In the genomic region with DNA sequence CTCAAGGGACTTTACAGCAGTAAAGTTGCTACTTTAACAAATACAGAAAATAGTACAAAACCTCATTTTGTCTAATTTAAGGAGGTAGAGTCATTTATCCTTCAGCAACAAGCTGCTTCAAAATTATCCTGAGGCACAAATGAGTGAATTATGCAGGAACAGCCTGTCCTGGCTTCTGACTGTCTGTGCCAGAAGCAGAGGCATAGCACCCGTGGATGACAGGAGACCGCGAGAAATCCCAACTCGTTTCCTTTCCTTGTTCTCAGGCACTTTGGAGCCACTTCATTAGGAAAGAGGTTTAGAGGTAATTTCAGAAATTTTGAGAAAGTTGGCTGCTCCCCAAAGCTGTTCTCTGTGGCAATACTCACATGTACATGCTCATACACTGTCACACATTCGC, we compare ENCODE assay signal across 31 cellular contexts.
"Had no signal": no experiment of that assay in that cellular context is flagged by ENCODE, and none has a peak within 500 bp of the region (broad histone marks: within the 10 kb centered on the region; RNA-seq: fewer than 3 reads in every experiment).

No MANE protein-coding gene starts in this region.

- H3K4me3 ChIP-seq: esophagus muscularis mucosa, gastrocnemius medialis had no signal

- H3K27ac ChIP-seq: brain microvascular endothelial cell, esophagus muscularis mucosa, foreskin keratinocyte, gastrocnemius medialis, WERI-Rb-1 had no signal

- FAIRE-seq: astrocyte, colon had no signal

- H3K4me1 ChIP-seq: esophagus muscularis mucosa, foreskin keratinocyte had no signal

- ATAC-seq: activated CD4-positive, CD25-positive, alpha-beta regulatory T cell treated with anti-CD3 and anti-CD28 coated beads, Interleukin-2, amount 50 U/mL, for 24 hours; activated CD8-positive, alpha-beta T cell treated with anti-CD3 and anti-CD28 coated beads for 36 hours; activated T-cell treated with anti-CD3 and anti-CD28 coated beads, Interleukin-2, amount 50 U/mL, for 4 hours; activated T-helper 17 cell treated with anti-CD3 and anti-CD28 coated beads, Interleukin-2, amount 50 U/mL, for 72 hours; effector memory CD8-positive, alpha-beta T cell; foreskin keratinocyte; gastrocnemius medialis; T-helper 17 cell had no signal

- H3K27me3 ChIP-seq: brain microvascular endothelial cell, esophagus muscularis mucosa, foreskin keratinocyte, gastrocnemius medialis had no signal

- H3K36me3 ChIP-seq: brain microvascular endothelial cell, esophagus muscularis mucosa, gastrocnemius medialis, WERI-Rb-1 had no signal

- H3K9me3 ChIP-seq: esophagus muscularis mucosa, gastrocnemius medialis had no signal

- DNase-seq: activated B cell treated with CpG ODN at 0.5 μM for 24 hours; activated CD4-positive, alpha-beta T cell treated with anti-CD3 and anti-CD28 coated beads for 48 hours; activated CD4-positive, alpha-beta T cell treated with anti-CD3 and anti-CD28 coated beads, Interleukin-2, amount 50 U/mL, for 1 hour; activated CD4-positive, alpha-beta T cell treated with anti-CD3 and anti-CD28 coated beads, Interleukin-2, amount 50 U/mL, for 48 hours; activated CD8-positive, alpha-beta memory T cell treated with anti-CD3 and anti-CD28 coated beads for 24 hours; activated CD8-positive, alpha-beta T cell treated with anti-CD3 and anti-CD28 coated beads for 36 hours; activated effector memory CD4-positive, alpha-beta T cell treated with Interleukin-2 at 50 U/mL for 16 hours; activated gamma-delta T cell treated with Interleukin-2 at 50 U/mL for 16 hours; activated naive CD4-positive, alpha-beta T cell treated with anti-CD3 and anti-CD28 coated beads, Interleukin-2, amount 50 U/mL, for 16 hours; activated naive CD4-positive, alpha-beta T cell treated with Interleukin-2 at 50 U/mL for 16 hours; activated T-cell treated with anti-CD3 and anti-CD28 coated beads, Interleukin-2, amount 50 U/mL, for 4 hours; amniotic stem cell; brain microvascular endothelial cell; caudate nucleus; cortex of kidney; dermis blood vessel endothelial cell; effector CD4-positive, alpha-beta T cell; effector memory CD8-positive, alpha-beta T cell; erythroblast; foreskin keratinocyte; gastrocnemius medialis; glutamatergic neuron; T-helper 1 cell; T-helper 17 cell; T1000; WERI-Rb-1 had no signal
